Comparison of ENCODE assay signal across 6 cellular contexts in genomic region chr16:13238182-13238581, GRCh38.
"Had no signal": no experiment of that assay in that cellular context is flagged by ENCODE, and none has a peak within 500 bp of the region (broad histone marks: within the 10 kb centered on the region; RNA-seq: fewer than 3 reads in every experiment).

No MANE protein-coding gene starts in this region.

- H3K4me3 Mint-ChIP-seq: GM23338, H9, IgD-negative memory B cell had no signal

- H2AFZ ChIP-seq: GM23338 had no signal

- H3K27ac Mint-ChIP-seq: GM23338, H9, IgD-negative memory B cell had no signal

- H3K4me2 ChIP-seq: GM23338, KMS-11 had no signal

- H3K27me3 Mint-ChIP-seq: IgD-negative memory B cell had no signal

- H3K4me3 ChIP-seq: GM23338 had no signal

- H3K4me1 Mint-ChIP-seq: IgD-negative memory B cell had no signal

- H3K27ac ChIP-seq: KMS-11 had no signal

- DNase-seq: H9, HCEC 1CT, KBM-7 had no signal

- H3K9me3 Mint-ChIP-seq: GM23338, H9 had no signal
